17 cellular contexts compared by ENCODE assay signal in the genomic region with DNA sequence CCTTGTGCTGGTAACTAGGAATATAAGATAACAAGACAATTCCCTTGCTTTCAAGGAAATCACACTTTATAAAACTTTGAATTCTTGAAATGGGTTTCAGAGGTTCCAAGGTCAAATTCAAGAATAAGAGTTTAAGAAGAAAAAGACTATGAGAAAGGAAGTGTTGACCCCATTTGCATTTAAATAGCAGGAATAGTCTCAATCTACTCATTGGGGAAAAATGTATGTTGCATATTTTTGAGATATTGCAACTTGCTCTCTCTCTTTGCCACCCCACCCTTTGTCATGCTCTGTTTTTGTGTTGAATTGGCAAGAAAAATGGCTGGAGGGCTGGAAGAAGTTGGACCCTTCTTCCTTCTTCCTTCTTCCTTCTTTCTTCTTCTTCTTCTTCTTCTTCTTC.
"Had no signal": no experiment of that assay in that cellular context is flagged by ENCODE, and none has a peak within 500 bp of the region (broad histone marks: within the 10 kb centered on the region; RNA-seq: fewer than 3 reads in every experiment).

No MANE protein-coding gene starts in this region.

- H3K27me3 Mint-ChIP-seq: activated CD4-positive, alpha-beta T cell treated with anti-CD3 and anti-CD28 coated beads for 36 hours; stimulated activated memory B cell treated with anti-CD40 and anti-IgM and Interleukin-4, amounts not matched to agents 10 μg/mL and 1 μg/mL and 100 μg/mL, for 72 hours had no signal

- H3K27ac Mint-ChIP-seq: activated CD4-positive, alpha-beta T cell treated with anti-CD3 and anti-CD28 coated beads for 36 hours; activated naive CD4-positive, alpha-beta T cell treated with anti-CD3 and anti-CD28 coated beads, Interleukin-2, amount 50 U/mL, for 72 hours; activated T-helper 1 cell treated with anti-CD3 and anti-CD28 coated beads, Interleukin-12 subunit alpha, Interleukin-12 subunit beta, Interleukin-2, Interleukin-4 antibody, amounts not matched to agents 30 ng/mL and 10 ng/mL and 1 ng/mL, durations not matched to agents 14 hours and 24 hours and 36 hours; endodermal cell; naive thymus-derived CD8-positive, alpha-beta T cell; stimulated activated memory B cell treated with anti-CD40 and anti-IgM and Interleukin-4, amounts not matched to agents 10 μg/mL and 1 μg/mL and 100 μg/mL, for 72 hours; T-helper 2 cell treated with Interferon-gamma antibody and Interleukin-4, amounts not matched to agents 5 μg/mL and 100 μg/mL, for 36 hours; WTC11 had no signal

- H3K9me3 Mint-ChIP-seq: activated T-helper 1 cell treated with anti-CD3 and anti-CD28 coated beads, Interleukin-12 subunit alpha, Interleukin-12 subunit beta, Interleukin-2, Interleukin-4 antibody, amounts not matched to agents 30 ng/mL and 10 ng/mL and 1 ng/mL, durations not matched to agents 14 hours and 24 hours and 36 hours; endodermal cell; stimulated activated memory B cell treated with anti-CD40 and anti-IgM and Interleukin-4, amounts not matched to agents 10 μg/mL and 1 μg/mL and 100 μg/mL, for 72 hours; T-helper 2 cell treated with Interferon-gamma antibody and Interleukin-4, amounts not matched to agents 5 μg/mL and 100 μg/mL, for 36 hours had no signal

- H3K36me3 Mint-ChIP-seq: naive thymus-derived CD8-positive, alpha-beta T cell; stimulated activated memory B cell treated with anti-CD40 and anti-IgM and Interleukin-4, amounts not matched to agents 10 μg/mL and 1 μg/mL and 100 μg/mL, for 72 hours had no signal

- H3K4me1 Mint-ChIP-seq: activated CD4-positive, alpha-beta T cell treated with anti-CD3 and anti-CD28 coated beads for 36 hours; naive thymus-derived CD8-positive, alpha-beta T cell; stimulated activated memory B cell treated with anti-CD40 and anti-IgM and Interleukin-4, amounts not matched to agents 10 μg/mL and 1 μg/mL and 100 μg/mL, for 72 hours had no signal

- H3K4me3 ChIP-seq: dorsolateral prefrontal cortex, lower lobe of right lung, ovary, right lobe of liver, testis had no signal

- ATAC-seq: activated CD4-positive, alpha-beta T cell treated with anti-CD3 and anti-CD28 coated beads for 36 hours; activated naive CD4-positive, alpha-beta T cell treated with anti-CD3 and anti-CD28 coated beads, Interleukin-2, amount 50 U/mL, for 72 hours; left cardiac atrium; lower lobe of right lung; naive thymus-derived CD8-positive, alpha-beta T cell; right lobe of liver; stimulated activated memory B cell treated with anti-CD40 and anti-IgM and Interleukin-4, amounts not matched to agents 10 μg/mL and 1 μg/mL and 100 μg/mL, for 72 hours; WTC11 had no signal

- H3K4me3 Mint-ChIP-seq: activated CD4-positive, alpha-beta T cell treated with anti-CD3 and anti-CD28 coated beads for 36 hours; activated T-helper 1 cell treated with anti-CD3 and anti-CD28 coated beads, Interleukin-12 subunit alpha, Interleukin-12 subunit beta, Interleukin-2, Interleukin-4 antibody, amounts not matched to agents 30 ng/mL and 10 ng/mL and 1 ng/mL, durations not matched to agents 14 hours and 24 hours and 36 hours; endodermal cell; naive thymus-derived CD8-positive, alpha-beta T cell; stimulated activated memory B cell treated with anti-CD40 and anti-IgM and Interleukin-4, amounts not matched to agents 10 μg/mL and 1 μg/mL and 100 μg/mL, for 72 hours; T-helper 2 cell treated with Interferon-gamma antibody and Interleukin-4, amounts not matched to agents 5 μg/mL and 100 μg/mL, for 36 hours; WTC11 had no signal

- DNase-seq: activated CD4-positive, alpha-beta T cell treated with anti-CD3 and anti-CD28 coated beads for 36 hours; activated CD4-positive, alpha-beta T cell treated with anti-CD3 and anti-CD28 coated beads, Interleukin-2, amount 50 U/mL, for 48 hours; activated gamma-delta T cell treated with Interleukin-2 at 50 U/mL for 16 hours; dorsolateral prefrontal cortex; endodermal cell; left cardiac atrium; lower lobe of right lung; naive thymus-derived CD8-positive, alpha-beta T cell; ovary; right lobe of liver; stimulated activated CD4-positive, alpha-beta T cell treated with anti-CD3 and anti-CD28 coated beads, Interleukin-4, amount 100 ng/mL, for 4 hours; testis had no signal
